25 cellular contexts compared by ENCODE assay signal in genomic region chr18:31217455-31217854, GRCh38. TPM values are rescaled to one million over a fixed set of nuclear protein-coding genes. Genes with fewer than 3 reads are reported as not detected.
DNase-seq lines count a peak whose midpoint lies in the region; ATAC-seq, FAIRE-seq and TF ChIP-seq lines count a peak whose summit lies in the region.
"Had no signal": no experiment of that assay in that cellular context is flagged by ENCODE, and none has a peak within 500 bp of the region (broad histone marks: within the 10 kb centered on the region; RNA-seq: fewer than 3 reads in every experiment).

No MANE protein-coding gene starts in this region.

- TF ChIP-seq POLR2A in K562 (conservative IDR thresholded peaks at IDR 0.05) (no peak), transverse colon (IDR thresholded peaks at IDR 0.05) (no peak)

- H3K4me2 ChIP-seq in K562 (ENCODE audit: insufficient read depth, low read length): no peak overlapping the region
- H3K4me2 ChIP-seq: hepatocyte had no signal

- peaks cover 23% of the 10 kb centered on the region for H3K4me1 Mint-ChIP-seq in mesothelial cell of epicardium
- H3K4me1 Mint-ChIP-seq: activated T-helper 17 cell treated with anti-CD3 and anti-CD28 coated beads, Interleukin-2, amount 50 U/mL, for 72 hours; central memory CD8-positive, alpha-beta T cell had no signal

- peaks cover 66% of the 10 kb centered on the region for H3K9me3 Mint-ChIP-seq in mesothelial cell of epicardium

- WGBS in right cardiac atrium: 54% methylated on average over 6 of the region's 6 CpGs
- 15% methylated on average over 6 of the region's 6 CpGs for WGBS in K562 (ENCODE audit: insufficient coverage, low coverage, missing lambda C conversion rate)
- 42 to 67% methylated on average over 6 of the region's 6 CpGs for WGBS in transverse colon (ENCODE audit: low coverage in 1 of 2), 2 donors

- H3K27me3 ChIP-seq in right cardiac atrium (ENCODE audit: control insufficient read depth, insufficient read depth) (no peaks in the 10 kb centered on the region), K562 (ENCODE audit: control insufficient read depth in 2 of 2, insufficient read depth in 2 of 2, low read length in 2 of 2) (no peaks in the 10 kb centered on the region), transverse colon (no peaks in the 10 kb centered on the region)
- H3K27me3 ChIP-seq: ascending aorta, hepatocyte, upper lobe of right lung had no signal

- POLR2A ChIA-PET in K562 (lab: Yijun Ruan, JAX): interaction anchor here (0.6 kb wide), 1 partner anchor 15 kb away, joined by 3 read pairs; no protein-coding TSS in a partner anchor

- H3K4me3 ChIP-seq in right cardiac atrium (ENCODE audit: low read length) (no peak overlapping the region), K562 (no peak overlapping the region), transverse colon (no peak overlapping the region)
- H3K4me3 ChIP-seq: ascending aorta, hepatocyte, upper lobe of right lung had no signal

- no peaks in the 10 kb centered on the region for H3K4me1 ChIP-seq in right cardiac atrium (ENCODE audit: control insufficient read depth, insufficient read depth, low read length)
- no peaks in the 10 kb centered on the region for H3K4me1 ChIP-seq in K562 (replicated peaks in 1 of 2; ENCODE audit: control insufficient read depth in 2 of 2, insufficient read depth in 2 of 2, low read length in 2 of 2)
- no peaks in the 10 kb centered on the region for H3K4me1 ChIP-seq in transverse colon
- H3K4me1 ChIP-seq: ascending aorta, upper lobe of right lung had no signal

- in situ Hi-C loops in K562 (cut with MboI) (no loop called here), transverse colon (cut with MboI; ENCODE audit: low pct_ligation_motif_present in 1 of 4, low pct_unique_long_range_greater_than_20kb in 1 of 4, low sequenced_read_pairs in 3 of 4) (no loop called here)

- no peaks in the 10 kb centered on the region for H3K36me3 ChIP-seq in K562 (ENCODE audit: control insufficient read depth, insufficient read depth, low read length)
- H3K36me3 ChIP-seq in transverse colon: no peaks in the 10 kb centered on the region
- H3K36me3 ChIP-seq: ascending aorta, upper lobe of right lung had no signal

- H3K27ac ChIP-seq in right cardiac atrium (ENCODE audit: low read length) (peak overlapping the region; percentile 6), K562 (ENCODE audit: extremely low read depth, low read depth, low read length) (no peak overlapping the region), transverse colon (no peak overlapping the region)
- H3K27ac ChIP-seq: ascending aorta, C4-2B, epithelial cell of prostate, hepatocyte, upper lobe of right lung had no signal

- intact Hi-C loops in right cardiac atrium (cut with DNase I) (no loop called here), Right ventricle myocardium inferior (cut with DNase I) (no loop called here), K562 (cut with micrococcal nuclease) (no loop called here), transverse colon (cut with DNase I; ENCODE audit: low total_unique reads) (no loop called here)

- H2AFZ ChIP-seq in K562 (ENCODE audit: low read depth, low read length): no peak overlapping the region
- H2AFZ ChIP-seq: hepatocyte had no signal

- no peaks in the 10 kb centered on the region for H3K27me3 Mint-ChIP-seq in mesothelial cell of epicardium (ENCODE audit: low read depth)
- H3K27me3 Mint-ChIP-seq: activated naive CD8-positive, alpha-beta T cell; activated T-helper 17 cell treated with anti-CD3 and anti-CD28 coated beads, Interleukin-2, amount 50 U/mL, for 72 hours; central memory CD8-positive, alpha-beta T cell had no signal

- peak in 1 of 2 donors; percentile 32 for ATAC-seq in right cardiac atrium
- no peak for ATAC-seq in Right ventricle myocardium inferior
- ATAC-seq in K562: no peak
- ATAC-seq in GM18520 (IDR thresholded peaks at IDR 0.05; ENCODE audit: unreplicated experiment): no peak
- ATAC-seq: activated T-helper 17 cell treated with anti-CD3 and anti-CD28 coated beads, Interleukin-2, amount 50 U/mL, for 72 hours; HCT116; sciatic nerve; upper lobe of right lung had no signal

- no peaks in the 10 kb centered on the region for H3K79me2 ChIP-seq in K562 (ENCODE audit: control insufficient read depth, insufficient read depth, low read length)
- H3K79me2 ChIP-seq: hepatocyte had no signal

- TF ChIP-seq EP300 in K562 (IDR thresholded peaks at IDR 0.05; ENCODE audit: low read length) (no peak), transverse colon (IDR thresholded peaks at IDR 0.05; ENCODE audit: low read depth) (no peak)

- H3K4me3 Mint-ChIP-seq in mesothelial cell of epicardium: no peak overlapping the region
- H3K4me3 Mint-ChIP-seq: activated naive CD8-positive, alpha-beta T cell; activated T-helper 17 cell treated with anti-CD3 and anti-CD28 coated beads, Interleukin-2, amount 50 U/mL, for 72 hours; central memory CD8-positive, alpha-beta T cell; T-helper 2 cell treated with Interferon-gamma antibody and Interleukin-4, amounts not matched to agents 5 μg/mL and 100 μg/mL, for 36 hours had no signal

- H3K9me3 ChIP-seq in right cardiac atrium (ENCODE audit: control insufficient read depth, low read length) (no peaks in the 10 kb centered on the region), K562 (replicated peaks; ENCODE audit: control insufficient read depth, insufficient read depth, low read depth, low read length) (no peaks in the 10 kb centered on the region), transverse colon (peaks cover 0 to 3% of the 10 kb centered on the region in 2 donors)
- H3K9me3 ChIP-seq: upper lobe of right lung had no signal

- BruUV-seq in K562 (replicated peaks; lab: Mats Ljungman, UMichigan): no TSS peak

- CTCF ChIA-PET in K562 (lab: Yijun Ruan, JAX; ENCODE audit: low intra/inter-chr PET ratio): no interaction called here

- peak overlapping the region; percentile 28 for H3K27ac Mint-ChIP-seq in mesothelial cell of epicardium
- H3K27ac Mint-ChIP-seq: activated naive CD8-positive, alpha-beta T cell; activated T-helper 17 cell treated with anti-CD3 and anti-CD28 coated beads, Interleukin-2, amount 50 U/mL, for 72 hours; T-helper 2 cell treated with Interferon-gamma antibody and Interleukin-4, amounts not matched to agents 5 μg/mL and 100 μg/mL, for 36 hours had no signal

- peaks cover 20% of the 10 kb centered on the region for H3K36me3 Mint-ChIP-seq in mesothelial cell of epicardium
- H3K36me3 Mint-ChIP-seq: activated naive CD8-positive, alpha-beta T cell had no signal

- DNase-seq in right cardiac atrium (peak in 2 of 3 donors; percentile 14 to 43), Right ventricle myocardium inferior (ENCODE audit: missing footprints) (no peak), K562 (ENCODE audit: extremely low read depth in 1 of 4, low spot score in 3 of 4) (no peak), mesothelial cell of epicardium (ENCODE audit: low spot score in 2 of 2, unreplicated experiment in 2 of 2) (no peak), transverse colon (no peak)
- no peak for DNase-seq in central memory CD4-positive, alpha-beta T cell
- DNase-seq: foreskin fibroblast, mammary epithelial cell, NCI-H2029, NCI-H446 treated with DMSO at 0.1 percent for 48 hours, upper lobe of right lung had no signal

- H4K20me1 ChIP-seq in K562 (replicated peaks; ENCODE audit: control insufficient read depth, insufficient read depth, low read length): no peaks in the 10 kb centered on the region

- H3K9me1 ChIP-seq in K562 (ENCODE audit: control insufficient read depth, insufficient read depth, low read length): no peaks in the 10 kb centered on the region

- no peak overlapping the region for H3K9ac ChIP-seq in K562 (ENCODE audit: insufficient read depth in 1 of 2, low read depth in 2 of 2, low read length in 2 of 2)

- TF ChIP-seq CTCF in K562 (IDR thresholded peaks at IDR 0.05 in 2 of 3, conservative IDR thresholded peaks at IDR 0.05 in 1 of 3; ENCODE audit: insufficient read depth in 2 of 3, low read depth in 1 of 3, low read length in 3 of 3) (no peak), mesothelial cell of epicardium (IDR thresholded peaks at IDR 0.05; ENCODE audit: unreplicated experiment) (no peak), transverse colon (IDR thresholded peaks at IDR 0.05) (no peak)

- TF ChIP-seq RAD21 in K562 (CRISPR knock-in tag; conservative IDR thresholded peaks at IDR 0.05 in 1 of 2, IDR thresholded peaks at IDR 0.05 in 1 of 2): no peak

- no peak for FAIRE-seq in K562 (lab: Jason Lieb, UNC)
- FAIRE-seq: islet of Langerhans had no signal

TF ChIP-seq in K562, 482 proteins besides CTCF, POLR2A, EP300 and RAD21 (continues in another document):
- TF ChIP-seq ZNF124 (CRISPR knock-in tag; IDR thresholded peaks at IDR 0.05) (no peak), CBFA2T3 (IDR thresholded peaks at IDR 0.05) (no peak)

RNA-seq across cellular contexts. Expression of gene DSC1, which starts 54.8 kb away (rescaled TPM):
- total RNA-seq in right cardiac atrium: 10 to 100 TPM; 31.9 to 87.5 (median 53.6) TPM
- polyA plus RNA-seq in right cardiac atrium: 8.9 TPM
- total RNA-seq in Right ventricle myocardium inferior: 3.0 TPM
- total RNA-seq in K562 (2011; cell fraction: chromatin; rRNA removed; ENCODE audit: low replicate concordance): not detected in 2 replicates
- not detected in 2 replicates for total RNA-seq in K562 (2011; cell fraction: nucleolus; rRNA removed)
- total RNA-seq in K562 (2011; cell fraction: nucleoplasm; rRNA removed): not detected in 2 replicates
- 0.04 and 0.05 TPM in 2 replicates for total RNA-seq in K562 (2014; rRNA removed)
- 0.04 and 0.06 TPM in 2 replicates for total RNA-seq in K562 (2014; rRNA removed; fragmentation: Illumina TruSeq; extraction: Trizol)
- total RNA-seq in K562 (2015; rRNA removed; fragmentation: Illumina TruSeq; extraction: Trizol): not detected in 2 replicates
- not detected in 2 replicates for total RNA-seq in K562 (2021)
- polyA plus RNA-seq in K562 (2011; rRNA removed): 0.01 TPM in 1 of 2 replicates, not detected in the other
- not detected in 2 replicates for polyA plus RNA-seq in K562 (2011; cell fraction: cytosol; rRNA removed)
- not detected in 2 replicates for polyA plus RNA-seq in K562 (2011; cell fraction: nucleus; rRNA removed)
- polyA plus RNA-seq in K562 (2012): 0.04 and 0.25 TPM in 2 replicates
- 0.03 TPM in 1 of 2 replicates, not detected in the other for polyA plus RNA-seq in K562 (2014; fragmentation: Illumina TruSeq; extraction: Trizol)
- under 1 TPM; 0.04 to 0.06 TPM for polyA plus RNA-seq in K562 (2014; fragmentation: Nextera tagmentation; extraction: Ambion mirVana)
- polyA plus RNA-seq in K562 (2014; rRNA removed): 0.07 TPM in 1 of 2 replicates, not detected in the other
- not detected in 2 replicates for polyA minus RNA-seq in K562 (2011; rRNA and poly(A)+ RNA removed)
- not detected in 2 replicates for polyA minus RNA-seq in K562 (2011; cell fraction: cytosol; rRNA and poly(A)+ RNA removed)
- not detected in 2 replicates for polyA minus RNA-seq in K562 (2011; cell fraction: nucleus; rRNA and poly(A)+ RNA removed)
- total RNA-seq in mesothelial cell of epicardium: 0.36 to 0.47 TPM (median 0.43 TPM) in 3 replicates
- total RNA-seq in transverse colon: not detected
- total RNA-seq: activated T-helper 17 cell treated with anti-CD3 and anti-CD28 coated beads, Interleukin-2, amount 50 U/mL, for 72 hours; ascending aorta; RPMI7951; sciatic nerve; upper lobe of right lung had no signal
- polyA plus RNA-seq: AG04450, hepatocyte had no signal

Comparison
In these comparisons a context has a peak if more than half of its experiments do, and no peak if none do; other contexts are left out.
1. DNase-seq: peak in right cardiac atrium (2 of 3); none in Right ventricle myocardium inferior (single experiment), K562 (0 of 4), mesothelial cell of epicardium (0 of 2), transverse colon (single experiment) and central memory CD4-positive, alpha-beta T cell (single experiment).